19 cellular contexts compared by ENCODE assay signal in genomic region chr15:20367093-20367492, GRCh38.
"Had no signal": no experiment of that assay in that cellular context is flagged by ENCODE, and none has a peak within 500 bp of the region (broad histone marks: within the 10 kb centered on the region; RNA-seq: fewer than 3 reads in every experiment).

No MANE protein-coding gene starts in this region.

- H3K27me3 Mint-ChIP-seq: dendritic cell treated with granulocyte-macrophage colony-stimulating factor and Interleukin-4, amounts not matched to agents 40 ng/mL and 50 ng/mL, for 4 days; natural killer cell treated with Interleukin-12 subunit alpha and Interleukin-12 subunit beta and Interleukin-15 and Interleukin-18, amount 100 ng/mL, for 72 hours; stimulated activated memory B cell treated with anti-CD40 and anti-IgM and Interleukin-4, amounts not matched to agents 10 μg/mL and 1 μg/mL and 100 μg/mL, for 72 hours had no signal

- ATAC-seq: left ventricle myocardium superior; lower lobe of right lung; natural killer cell treated with Interleukin-12 subunit alpha and Interleukin-12 subunit beta and Interleukin-15 and Interleukin-18, amount 100 ng/mL, for 72 hours; sciatic nerve; stimulated activated memory B cell treated with anti-CD40 and anti-IgM and Interleukin-4, amounts not matched to agents 10 μg/mL and 1 μg/mL and 100 μg/mL, for 72 hours; stimulated activated naive CD8-positive, alpha-beta T cell treated with anti-CD3 and anti-CD28 coated beads, Interleukin-15, Interleukin-2, amounts not matched to agents 100 U/mL and 50 U/mL, for 24 hours had no signal

- H3K9me3 Mint-ChIP-seq: dendritic cell treated with granulocyte-macrophage colony-stimulating factor and Interleukin-4, amounts not matched to agents 40 ng/mL and 50 ng/mL, for 4 days; immature natural killer cell; natural killer cell treated with Interleukin-12 subunit alpha and Interleukin-12 subunit beta and Interleukin-15 and Interleukin-18, amount 100 ng/mL, for 72 hours; neural crest cell; stimulated activated memory B cell treated with anti-CD40 and anti-IgM and Interleukin-4, amounts not matched to agents 10 μg/mL and 1 μg/mL and 100 μg/mL, for 72 hours had no signal

- H3K4me1 Mint-ChIP-seq: immature natural killer cell; neural crest cell; stimulated activated memory B cell treated with anti-CD40 and anti-IgM and Interleukin-4, amounts not matched to agents 10 μg/mL and 1 μg/mL and 100 μg/mL, for 72 hours had no signal

- FAIRE-seq: keratinocyte had no signal

- H3K4me3 Mint-ChIP-seq: dendritic cell treated with granulocyte-macrophage colony-stimulating factor and Interleukin-4, amounts not matched to agents 40 ng/mL and 50 ng/mL, for 4 days; immature natural killer cell; natural killer cell treated with Interleukin-12 subunit alpha and Interleukin-12 subunit beta and Interleukin-15 and Interleukin-18, amount 100 ng/mL, for 72 hours; neural crest cell; stimulated activated memory B cell treated with anti-CD40 and anti-IgM and Interleukin-4, amounts not matched to agents 10 μg/mL and 1 μg/mL and 100 μg/mL, for 72 hours had no signal

- H3K36me3 Mint-ChIP-seq: immature natural killer cell; natural killer cell treated with Interleukin-12 subunit alpha and Interleukin-12 subunit beta and Interleukin-15 and Interleukin-18, amount 100 ng/mL, for 72 hours; stimulated activated memory B cell treated with anti-CD40 and anti-IgM and Interleukin-4, amounts not matched to agents 10 μg/mL and 1 μg/mL and 100 μg/mL, for 72 hours had no signal

- DNase-seq: cerebellar nuclear complex; effector memory CD4-positive, alpha-beta T cell; erythroblast; esophagus squamous epithelium; foreskin melanocyte; hypothalamus; immature natural killer cell; left ventricle myocardium superior; lower lobe of right lung; stimulated activated CD4-positive, alpha-beta T cell treated with anti-CD3 and anti-CD28 coated beads, Interleukin-4, amount 100 ng/mL, for 4 hours; stimulated activated naive CD8-positive, alpha-beta T cell treated with anti-CD3 and anti-CD28 coated beads, Interleukin-15, Interleukin-2, amounts not matched to agents 100 U/mL and 50 U/mL, for 24 hours; substantia nigra; upper lobe of left lung had no signal

- H3K27ac Mint-ChIP-seq: dendritic cell treated with granulocyte-macrophage colony-stimulating factor and Interleukin-4, amounts not matched to agents 40 ng/mL and 50 ng/mL, for 4 days; immature natural killer cell; natural killer cell treated with Interleukin-12 subunit alpha and Interleukin-12 subunit beta and Interleukin-15 and Interleukin-18, amount 100 ng/mL, for 72 hours; stimulated activated memory B cell treated with anti-CD40 and anti-IgM and Interleukin-4, amounts not matched to agents 10 μg/mL and 1 μg/mL and 100 μg/mL, for 72 hours had no signal
